ENCODE assay signal across 2 cellular contexts in the genomic region with DNA sequence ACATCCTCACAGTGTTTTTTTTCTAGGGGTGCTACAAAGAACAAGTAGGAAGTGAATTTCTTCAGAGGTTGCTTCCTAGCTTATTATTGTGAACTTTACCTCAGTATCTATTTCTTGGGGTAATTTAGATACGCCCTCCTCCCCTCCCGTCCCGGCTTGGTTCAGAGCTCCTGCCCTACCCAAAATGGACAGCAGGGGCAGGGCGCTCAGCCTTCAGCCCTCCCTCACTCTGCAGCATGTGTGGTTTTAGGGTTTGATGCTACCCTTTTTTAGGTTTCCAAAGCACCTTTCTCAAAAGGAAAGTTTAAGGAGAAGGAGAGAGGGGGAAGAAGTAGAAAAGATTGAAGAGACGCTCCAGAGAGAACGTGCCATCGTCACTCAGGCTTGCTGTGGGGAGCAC.
TF ChIP-seq lines count a peak whose summit lies in the region.

No MANE protein-coding gene starts in this region.

TF ChIP-seq in HepG2, 621 proteins besides CTCF, POLR2A, EP300 and RAD21:
- no peak for TF ChIP-seq TEAD3 (CRISPR knock-in tag; optimal IDR thresholded peaks at IDR 0.05; ENCODE audit: borderline replicate concordance)
- no peak for TF ChIP-seq ZNF382 (CRISPR knock-in tag; IDR thresholded peaks at IDR 0.05; ENCODE audit: borderline replicate concordance)
- TF ChIP-seq ZNF10 (CRISPR knock-in tag; IDR thresholded peaks at IDR 0.05; ENCODE audit: borderline replicate concordance, low read depth): no peak
- TF ChIP-seq ZMYM3 (CRISPR knock-in tag; IDR thresholded peaks at IDR 0.05): no peak
- TF ChIP-seq ZNF740 (CRISPR knock-in tag; IDR thresholded peaks at IDR 0.05): no peak
- no peak for TF ChIP-seq ZMYM4 (CRISPR knock-in tag; IDR thresholded peaks at IDR 0.05)
- no peak for TF ChIP-seq SMYD3 (CRISPR knock-in tag; IDR thresholded peaks at IDR 0.05)
- TF ChIP-seq, protein P1, sequence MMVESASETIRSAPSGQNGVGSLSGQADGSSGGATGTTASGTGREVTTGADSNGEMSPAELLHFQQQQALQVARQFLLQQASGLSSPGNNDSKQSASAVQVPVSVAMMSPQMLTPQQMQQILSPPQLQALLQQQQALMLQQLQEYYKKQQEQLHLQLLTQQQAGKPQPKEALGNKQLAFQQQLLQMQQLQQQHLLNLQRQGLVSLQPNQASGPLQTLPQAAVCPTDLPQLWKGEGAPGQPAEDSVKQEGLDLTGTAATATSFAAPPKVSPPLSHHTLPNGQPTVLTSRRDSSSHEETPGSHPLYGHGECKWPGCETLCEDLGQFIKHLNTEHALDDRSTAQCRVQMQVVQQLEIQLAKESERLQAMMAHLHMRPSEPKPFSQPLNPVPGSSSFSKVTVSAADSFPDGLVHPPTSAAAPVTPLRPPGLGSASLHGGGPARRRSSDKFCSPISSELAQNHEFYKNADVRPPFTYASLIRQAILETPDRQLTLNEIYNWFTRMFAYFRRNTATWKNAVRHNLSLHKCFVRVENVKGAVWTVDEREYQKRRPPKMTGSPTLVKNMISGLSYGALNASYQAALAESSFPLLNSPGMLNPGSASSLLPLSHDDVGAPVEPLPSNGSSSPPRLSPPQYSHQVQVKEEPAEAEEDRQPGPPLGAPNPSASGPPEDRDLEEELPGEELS (CRISPR knock-in tag; IDR thresholded peaks at IDR 0.05): no peak
- no peak for TF ChIP-seq THAP7 (CRISPR knock-in tag; IDR thresholded peaks at IDR 0.05)

TF ChIP-seq in H1, 55 proteins besides CTCF, POLR2A, EP300 and RAD21:
- TF ChIP-seq, protein P2, sequence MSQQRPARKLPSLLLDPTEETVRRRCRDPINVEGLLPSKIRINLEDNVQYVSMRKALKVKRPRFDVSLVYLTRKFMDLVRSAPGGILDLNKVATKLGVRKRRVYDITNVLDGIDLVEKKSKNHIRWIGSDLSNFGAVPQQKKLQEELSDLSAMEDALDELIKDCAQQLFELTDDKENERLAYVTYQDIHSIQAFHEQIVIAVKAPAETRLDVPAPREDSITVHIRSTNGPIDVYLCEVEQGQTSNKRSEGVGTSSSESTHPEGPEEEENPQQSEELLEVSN (IDR thresholded peaks at IDR 0.05): 0 out of 2 replicates have a peak, but pooled peaks have one; percentile 18
- TF ChIP-seq PHF8 (conservative IDR thresholded peaks at IDR 0.05; ENCODE audit: low read depth, low read length): no peak
